ENCODE assay signal across 8 cellular contexts in genomic region chr19:45094158-45094557, GRCh38. TPM values are rescaled to one million over a fixed set of nuclear protein-coding genes. Genes with fewer than 3 reads are reported as not detected.
A peak's percentile ranks its signal among the peaks of the same experiment; 100 is the strongest.
DNase-seq lines count a peak whose midpoint lies in the region; ATAC-seq and TF ChIP-seq lines count a peak whose summit lies in the region.

No MANE protein-coding gene starts in this region.

- H3K9me3 Mint-ChIP-seq in activated naive CD4-positive, alpha-beta T cell treated with anti-CD3 and anti-CD28 coated beads, Interleukin-2, amount 10 ng/mL, durations not matched to agents 7 days and 5 days, result peaks cover 3% of the 10 kb centered on the region
- H3K9me3 Mint-ChIP-seq in activated naive CD8-positive, alpha-beta T cell treated with anti-CD3 and anti-CD28 coated beads for 36 hours, result peaks cover 2% of the 10 kb centered on the region

- peak overlapping the region; percentile 91 for H3K4me3 Mint-ChIP-seq in activated naive CD4-positive, alpha-beta T cell treated with anti-CD3 and anti-CD28 coated beads, Interleukin-2, amount 10 ng/mL, durations not matched to agents 7 days and 5 days
- H3K4me3 Mint-ChIP-seq in activated naive CD8-positive, alpha-beta T cell treated with anti-CD3 and anti-CD28 coated beads for 36 hours, result peak overlapping the region; percentile 87

- no peak for TF ChIP-seq RAD21 in liver (IDR thresholded peaks at IDR 0.05)

- TF ChIP-seq EP300 in tibial nerve (IDR thresholded peaks at IDR 0.05), result no peak

- no peak overlapping the region for H3K9ac ChIP-seq in liver (ENCODE audit: low read depth in 1 of 2, low read length in 2 of 2)

- H3K9me3 ChIP-seq in liver (ENCODE audit: control insufficient read depth in 4 of 4, low read length in 3 of 4) (no peaks in the 10 kb centered on the region), tibial nerve (no peaks in the 10 kb centered on the region)

- H3K4me3 ChIP-seq in liver (ENCODE audit: low read depth in 1 of 3, low read length in 3 of 3) (peak overlapping the region in 2 of 3 donors; percentile 89 to 98), tibial nerve (peak overlapping the region in 3 of 4 donors; percentile 56 to 99 (median 87))

- no peak overlapping the region for H3K27ac ChIP-seq in liver (ENCODE audit: low read depth in 1 of 2, low read length in 2 of 2)
- no peak overlapping the region for H3K27ac ChIP-seq in tibial nerve

- intact Hi-C loops in sciatic nerve (cut with DNase I), result no loop called here

- no peak for TF ChIP-seq CTCF in liver (IDR thresholded peaks at IDR 0.05; ENCODE audit: low read depth, low read length, missing input control)
- TF ChIP-seq CTCF in tibial nerve (IDR thresholded peaks at IDR 0.05), result no peak

- H3K4me1 Mint-ChIP-seq in activated naive CD4-positive, alpha-beta T cell treated with anti-CD3 and anti-CD28 coated beads, Interleukin-2, amount 10 ng/mL, durations not matched to agents 7 days and 5 days, result peaks cover 70% of the 10 kb centered on the region
- H3K4me1 Mint-ChIP-seq in activated naive CD8-positive, alpha-beta T cell treated with anti-CD3 and anti-CD28 coated beads for 36 hours, result peaks cover 61% of the 10 kb centered on the region

- H3K27me3 ChIP-seq in liver (ENCODE audit: control insufficient read depth in 4 of 4, insufficient read depth in 4 of 4, low read length in 3 of 4), result no peaks in the 10 kb centered on the region
- no peaks in the 10 kb centered on the region for H3K27me3 ChIP-seq in tibial nerve

- peaks cover 8 to 74% (median 46%) of the 10 kb centered on the region in 4 donors for H3K4me1 ChIP-seq in liver (ENCODE audit: control insufficient read depth in 4 of 4, insufficient read depth in 4 of 4, low read length in 3 of 4)
- peaks cover 0 to 69% (median 43%) of the 10 kb centered on the region in 4 donors for H3K4me1 ChIP-seq in tibial nerve

- ATAC-seq in HG03354 (IDR thresholded peaks at IDR 0.05; ENCODE audit: poor library complexity, severe bottlenecking, unreplicated experiment) (no peak), sciatic nerve (no peak)

- 72% methylated on average over 10 of the region's 10 CpGs for WGBS in liver
- 67 to 72% methylated on average over 10 of the region's 10 CpGs for WGBS in tibial nerve, 2 donors

- peak overlapping the region; percentile 70 for H3K27ac Mint-ChIP-seq in activated naive CD4-positive, alpha-beta T cell treated with anti-CD3 and anti-CD28 coated beads, Interleukin-2, amount 10 ng/mL, durations not matched to agents 7 days and 5 days
- H3K27ac Mint-ChIP-seq in activated naive CD8-positive, alpha-beta T cell treated with anti-CD3 and anti-CD28 coated beads for 36 hours, result peak overlapping the region; percentile 71

- DNase-seq in activated naive CD4-positive, alpha-beta T cell treated with anti-CD3 and anti-CD28 coated beads, Interleukin-2, amount 10 ng/mL, durations not matched to agents 7 days and 5 days, result no peak
- no peak for DNase-seq in activated naive CD4-positive, alpha-beta T cell treated with anti-CD3 and anti-CD28 coated beads, Interleukin-2, amount 50 U/mL, for 16 hours
- no peak for DNase-seq in activated naive CD8-positive, alpha-beta T cell treated with anti-CD3 and anti-CD28 coated beads for 36 hours
- no peak for DNase-seq in tibial nerve (ENCODE audit: low spot score in 2 of 2)
- DNase-seq in HuH-7.5 (ENCODE audit: low spot score), result no peak
- no peak for DNase-seq in sciatic nerve (ENCODE audit: low spot score)

- H3K27me3 Mint-ChIP-seq in activated naive CD4-positive, alpha-beta T cell treated with anti-CD3 and anti-CD28 coated beads, Interleukin-2, amount 10 ng/mL, durations not matched to agents 7 days and 5 days, result no peaks in the 10 kb centered on the region
- H3K27me3 Mint-ChIP-seq in activated naive CD8-positive, alpha-beta T cell treated with anti-CD3 and anti-CD28 coated beads for 36 hours, result no peaks in the 10 kb centered on the region

- CTCF ChIA-PET in activated naive CD4-positive, alpha-beta T cell treated with anti-CD3 and anti-CD28 coated beads, Interleukin-2, amount 10 ng/mL, durations not matched to agents 7 days and 5 days (lab: Charles Lee), result no interaction called here

- no peak for TF ChIP-seq POLR2A in tibial nerve (IDR thresholded peaks at IDR 0.05)

- peaks cover 27% of the 10 kb centered on the region for H3K36me3 Mint-ChIP-seq in activated naive CD4-positive, alpha-beta T cell treated with anti-CD3 and anti-CD28 coated beads, Interleukin-2, amount 10 ng/mL, durations not matched to agents 7 days and 5 days
- H3K36me3 Mint-ChIP-seq in activated naive CD8-positive, alpha-beta T cell treated with anti-CD3 and anti-CD28 coated beads for 36 hours, result peaks cover 29% of the 10 kb centered on the region

- H3K36me3 ChIP-seq in liver (ENCODE audit: control insufficient read depth in 4 of 4, insufficient read depth in 3 of 4, low read depth in 1 of 4, low read length in 3 of 4) (peaks cover 0 to 5% (median 1%) of the 10 kb centered on the region in 4 donors), tibial nerve (peaks cover 0 to 14% (median 0%) of the 10 kb centered on the region in 3 donors)

TF ChIP-seq in liver, 16 proteins besides CTCF, POLR2A, EP300 and RAD21:
- no peak for TF ChIP-seq HNF4A (conservative IDR thresholded peaks at IDR 0.05)

RNA-seq across cellular contexts. Expression of gene PPP1R37, which starts 1.2 kb away (rescaled TPM):
- 10 to 100 TPM; 13.3 to 15.3 TPM for total RNA-seq in activated naive CD8-positive, alpha-beta T cell treated with anti-CD3 and anti-CD28 coated beads for 36 hours
- total RNA-seq in liver (10 to 100 TPM in 1 of 2 donors, 1 to 10 TPM in 1; 9.8 to 10.4 TPM), tibial nerve (10 to 100 TPM; 22.1 to 44.1 (median 33.5) TPM), sciatic nerve (19.3 TPM)
- 1 to 10 TPM; 1.8 to 8.7 TPM for polyA plus RNA-seq in liver

RNA-seq across cellular contexts. Expression of gene GEMIN7, which starts 15.1 kb away (rescaled TPM):
- total RNA-seq in activated naive CD8-positive, alpha-beta T cell treated with anti-CD3 and anti-CD28 coated beads for 36 hours, result 10 to 100 TPM; 53.6 to 58.2 TPM
- total RNA-seq in liver, result 10 to 100 TPM; 10.0 to 16.2 TPM
- polyA plus RNA-seq in liver, result 10 to 100 TPM; 22.7 to 25.2 TPM
- 10 to 100 TPM in 3 of 4 donors, 1 to 10 TPM in 1; 8.8 to 30.3 (median 21.8) TPM for total RNA-seq in tibial nerve
- 8.8 TPM for total RNA-seq in sciatic nerve

RNA-seq across cellular contexts. Expression of gene ZNF296, which starts 17.9 kb away (rescaled TPM):
- total RNA-seq in activated naive CD8-positive, alpha-beta T cell treated with anti-CD3 and anti-CD28 coated beads for 36 hours, result 1 to 10 TPM; 5.4 to 6.3 TPM
- under 1 TPM; 0.17 to 0.42 TPM for total RNA-seq in liver
- under 1 TPM in 1 of 2 donors, not detected in 1; 0.16 TPM for polyA plus RNA-seq in liver
- 1 to 10 TPM in 3 of 4 donors, not detected in 1; 2.1 to 4.2 (median 2.1) TPM for total RNA-seq in tibial nerve
- 0.45 TPM for total RNA-seq in sciatic nerve

RNA-seq across cellular contexts. Expression of gene CLASRP, which starts 55.3 kb away (rescaled TPM):
- total RNA-seq in activated naive CD8-positive, alpha-beta T cell treated with anti-CD3 and anti-CD28 coated beads for 36 hours, result 10 to 100 TPM; 89.9 to 94.2 TPM
- 10 to 100 TPM; 13.0 to 44.3 TPM for total RNA-seq in liver
- 10 to 100 TPM in 1 of 2 donors, 1 to 10 TPM in 1; 9.0 to 12.6 TPM for polyA plus RNA-seq in liver
- 100 to 1,000 TPM in 2 of 4 donors, 10 to 100 TPM in 2; 72.8 to 109 (median 95.5) TPM for total RNA-seq in tibial nerve
- 109 TPM for total RNA-seq in sciatic nerve
